22 cellular contexts compared by ENCODE assay signal in the genomic region with DNA sequence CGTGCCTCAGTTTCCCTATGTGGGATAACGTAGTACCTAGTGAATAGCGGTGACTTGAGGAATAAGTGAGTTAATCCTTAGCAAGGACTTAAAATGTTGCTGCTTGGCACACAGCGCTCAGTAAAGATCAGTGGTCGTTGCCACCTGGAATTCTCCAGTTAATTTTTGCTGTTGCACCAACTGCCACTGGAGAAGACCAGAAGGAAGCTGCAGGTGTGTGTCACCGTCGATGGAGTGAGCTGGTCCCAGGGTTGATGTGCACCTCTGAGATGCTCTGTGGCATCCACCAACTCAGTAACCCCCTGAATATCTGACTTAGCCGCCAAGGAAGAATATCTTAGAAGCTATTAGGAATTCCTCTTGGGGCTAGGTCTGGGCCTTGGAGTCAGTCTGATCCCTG. TPM values are rescaled to one million over a fixed set of nuclear protein-coding genes. Genes with fewer than 3 reads are reported as not detected.
DNase-seq lines count a peak whose midpoint lies in the region; ATAC-seq, FAIRE-seq and TF ChIP-seq lines count a peak whose summit lies in the region.
"Had no signal": no experiment of that assay in that cellular context is flagged by ENCODE, and none has a peak within 500 bp of the region (broad histone marks: within the 10 kb centered on the region; RNA-seq: fewer than 3 reads in every experiment).

No MANE protein-coding gene starts in this region.

- H3K9me3 Mint-ChIP-seq in activated CD8-positive, alpha-beta T cell treated with anti-CD3 and anti-CD28 coated beads for 36 hours: peaks cover 3% of the 10 kb centered on the region
- no peaks in the 10 kb centered on the region for H3K9me3 Mint-ChIP-seq in activated CD8-positive, alpha-beta T cell treated with anti-CD3 and anti-CD28 coated beads, Interleukin-2, amount 10 ng/mL, durations not matched to agents 7 days and 5 days (ENCODE audit: insufficient read depth)
- H3K9me3 Mint-ChIP-seq in IgD-negative memory B cell: no peaks in the 10 kb centered on the region
- H3K9me3 Mint-ChIP-seq: H9; stimulated activated naive B cell treated with anti-CD40 and anti-IgM and Interleukin-4, amounts not matched to agents 10 μg/mL and 1 μg/mL and 100 μg/mL, for 72 hours had no signal

- H3K4me3 Mint-ChIP-seq in activated CD8-positive, alpha-beta T cell treated with anti-CD3 and anti-CD28 coated beads for 36 hours: no peak overlapping the region
- H3K4me3 Mint-ChIP-seq in activated CD8-positive, alpha-beta T cell treated with anti-CD3 and anti-CD28 coated beads, Interleukin-2, amount 10 ng/mL, durations not matched to agents 7 days and 5 days: no peak overlapping the region
- peak overlapping the region in 1 of 4 donors; percentile 75 for H3K4me3 Mint-ChIP-seq in IgD-negative memory B cell
- H3K4me3 Mint-ChIP-seq: H9 had no signal

- intact Hi-C loops in activated CD8-positive, alpha-beta T cell treated with anti-CD3 and anti-CD28 coated beads for 36 hours (cut with micrococcal nuclease): loop anchor here (5.0 kb wide), 1 partner anchor 66 kb away; a partner anchor contains a TSS
- intact Hi-C loops in ascending aorta (cut with DNase I): loop anchor here (2.0 kb wide), 2 partner anchors 23 to 43 kb away; no protein-coding TSS in a partner anchor
- intact Hi-C loops in sigmoid colon (cut with DNase I): loop anchor here (5.0 kb wide), 1 partner anchor 69 kb away; no protein-coding TSS in a partner anchor

- H3K27me3 Mint-ChIP-seq in activated CD8-positive, alpha-beta T cell treated with anti-CD3 and anti-CD28 coated beads for 36 hours: no peaks in the 10 kb centered on the region
- no peaks in the 10 kb centered on the region for H3K27me3 Mint-ChIP-seq in activated CD8-positive, alpha-beta T cell treated with anti-CD3 and anti-CD28 coated beads, Interleukin-2, amount 10 ng/mL, durations not matched to agents 7 days and 5 days (ENCODE audit: low read depth)
- no peaks in the 10 kb centered on the region for H3K27me3 Mint-ChIP-seq in IgD-negative memory B cell
- H3K27me3 Mint-ChIP-seq: naive B cell; stimulated activated naive B cell treated with anti-CD40 and anti-IgM and Interleukin-4, amounts not matched to agents 10 μg/mL and 1 μg/mL and 100 μg/mL, for 72 hours had no signal

- H3K36me3 Mint-ChIP-seq in activated CD8-positive, alpha-beta T cell treated with anti-CD3 and anti-CD28 coated beads for 36 hours (ENCODE audit: low read depth): peaks cover 53% of the 10 kb centered on the region
- peaks cover 39% of the 10 kb centered on the region for H3K36me3 Mint-ChIP-seq in activated CD8-positive, alpha-beta T cell treated with anti-CD3 and anti-CD28 coated beads, Interleukin-2, amount 10 ng/mL, durations not matched to agents 7 days and 5 days (ENCODE audit: low read depth)
- peaks cover 2% of the 10 kb centered on the region for H3K36me3 Mint-ChIP-seq in IgD-negative memory B cell

- TF ChIP-seq CTCF in activated CD8-positive, alpha-beta T cell treated with anti-CD3 and anti-CD28 coated beads for 36 hours (IDR thresholded peaks at IDR 0.05): no peak
- no peak for TF ChIP-seq CTCF in ascending aorta (IDR thresholded peaks at IDR 0.05)
- TF ChIP-seq CTCF in sigmoid colon (IDR thresholded peaks at IDR 0.05): no peak

- no peak overlapping the region for H3K4me3 ChIP-seq in ascending aorta
- no peak overlapping the region for H3K4me3 ChIP-seq in sigmoid colon
- no peak overlapping the region for H3K4me3 ChIP-seq in small intestine (ENCODE audit: low read depth in 1 of 2, low read length in 2 of 2)
- H3K4me3 ChIP-seq: heart left ventricle, lower lobe of right lung, psoas muscle had no signal

- no peak for FAIRE-seq in small intestine (lab: Jason Lieb, UNC)

- POLR2A ChIA-PET in activated CD8-positive, alpha-beta T cell treated with anti-CD3 and anti-CD28 coated beads for 36 hours (lab: Charles Lee): no interaction called here
- POLR2A ChIA-PET in activated CD8-positive, alpha-beta T cell treated with anti-CD3 and anti-CD28 coated beads, Interleukin-2, amount 10 ng/mL, durations not matched to agents 7 days and 5 days (lab: Charles Lee): interaction anchor here (1.8 kb wide), 1 partner anchor 65 kb away, joined by 6 read pairs; a partner anchor contains a TSS

- DNase-seq in activated CD8-positive, alpha-beta T cell treated with anti-CD3 and anti-CD28 coated beads for 36 hours: no peak
- DNase-seq in activated CD8-positive, alpha-beta T cell treated with anti-CD3 and anti-CD28 coated beads, Interleukin-2, amount 10 ng/mL, durations not matched to agents 7 days and 5 days: no peak
- DNase-seq in ascending aorta (ENCODE audit: low spot score in 2 of 2): no peak
- peak; percentile 18 for DNase-seq in sigmoid colon
- DNase-seq in small intestine: no peak
- no peak for DNase-seq in foreskin melanocyte
- DNase-seq: ACHN; activated naive CD4-positive, alpha-beta T cell treated with Interleukin-2 at 50 U/mL for 16 hours; H9; heart left ventricle; KG1; lower lobe of right lung; naive B cell; NCI-H1417; NCI-H82; PC-3; psoas muscle; SK-N-SH; stimulated activated CD4-positive, alpha-beta T cell treated with anti-CD3 and anti-CD28 coated beads, Interleukin-12 subunit alpha, Interleukin-12 subunit beta, amount 100 ng/mL, for 4 hours; stimulated activated naive B cell treated with anti-CD40 and anti-IgM and Interleukin-4, amounts not matched to agents 10 μg/mL and 1 μg/mL and 100 μg/mL, for 72 hours had no signal

- peaks cover 62% of the 10 kb centered on the region for H3K4me1 Mint-ChIP-seq in activated CD8-positive, alpha-beta T cell treated with anti-CD3 and anti-CD28 coated beads for 36 hours (ENCODE audit: low read depth)
- peaks cover 69% of the 10 kb centered on the region for H3K4me1 Mint-ChIP-seq in activated CD8-positive, alpha-beta T cell treated with anti-CD3 and anti-CD28 coated beads, Interleukin-2, amount 10 ng/mL, durations not matched to agents 7 days and 5 days (ENCODE audit: low read depth)
- peaks cover 35 to 42% (median 37%) of the 10 kb centered on the region in 3 donors for H3K4me1 Mint-ChIP-seq in IgD-negative memory B cell

- ATAC-seq in activated CD8-positive, alpha-beta T cell treated with anti-CD3 and anti-CD28 coated beads for 36 hours: no peak
- ATAC-seq in activated CD8-positive, alpha-beta T cell treated with anti-CD3 and anti-CD28 coated beads, Interleukin-2, amount 10 ng/mL, durations not matched to agents 7 days and 5 days: no peak
- no peak for ATAC-seq in HG02981 (IDR thresholded peaks at IDR 0.05; ENCODE audit: unreplicated experiment)
- ATAC-seq: heart left ventricle; lower lobe of right lung; PC-3; psoas muscle; stimulated activated naive B cell treated with anti-CD40 and anti-IgM and Interleukin-4, amounts not matched to agents 10 μg/mL and 1 μg/mL and 100 μg/mL, for 72 hours had no signal

- H3K27me3 ChIP-seq in ascending aorta (no peaks in the 10 kb centered on the region), sigmoid colon (no peaks in the 10 kb centered on the region), small intestine (ENCODE audit: control insufficient read depth in 2 of 2, insufficient read depth in 2 of 2, low read length in 2 of 2) (no peaks in the 10 kb centered on the region)
- H3K27me3 ChIP-seq: heart left ventricle had no signal

- 80 to 90% methylated on average over 8 of the region's 8 CpGs for WGBS in sigmoid colon, 2 donors
- 82 to 92% (median 92%) methylated on average over 8 of the region's 8 CpGs for WGBS in small intestine, 3 donors

- no peak for TF ChIP-seq POLR2A in sigmoid colon (IDR thresholded peaks at IDR 0.05)

- H3K9me3 ChIP-seq in ascending aorta (no peaks in the 10 kb centered on the region), sigmoid colon (no peaks in the 10 kb centered on the region), small intestine (ENCODE audit: control insufficient read depth, low read depth) (no peaks in the 10 kb centered on the region)
- H3K9me3 ChIP-seq: heart left ventricle, lower lobe of right lung, psoas muscle, SK-N-SH had no signal

- H3K27ac ChIP-seq in ascending aorta: peak overlapping the region; percentile 86 to 93
- peak overlapping the region; percentile 89 to 94 (median 93) for H3K27ac ChIP-seq in sigmoid colon
- no peak overlapping the region for H3K27ac ChIP-seq in small intestine (ENCODE audit: low read depth in 1 of 2, low read length in 1 of 2)
- H3K27ac ChIP-seq: psoas muscle had no signal

- H3K36me3 ChIP-seq in ascending aorta (no peaks in the 10 kb centered on the region), sigmoid colon (no peaks in the 10 kb centered on the region), small intestine (ENCODE audit: control insufficient read depth in 2 of 2, insufficient read depth in 2 of 2, low read length in 2 of 2) (no peaks in the 10 kb centered on the region)
- H3K36me3 ChIP-seq: heart left ventricle, lower lobe of right lung had no signal

- CTCF ChIA-PET in activated CD8-positive, alpha-beta T cell treated with anti-CD3 and anti-CD28 coated beads for 36 hours (lab: Charles Lee): no interaction called here
- CTCF ChIA-PET in activated CD8-positive, alpha-beta T cell treated with anti-CD3 and anti-CD28 coated beads, Interleukin-2, amount 10 ng/mL, durations not matched to agents 7 days and 5 days (lab: Charles Lee): no interaction called here

- H3K4me1 ChIP-seq in ascending aorta: peaks cover 19 to 34% of the 10 kb centered on the region in 2 donors
- H3K4me1 ChIP-seq in sigmoid colon: peaks cover 0 to 70% (median 60%) of the 10 kb centered on the region in 4 donors
- peaks cover 0 to 17% of the 10 kb centered on the region in 2 donors for H3K4me1 ChIP-seq in small intestine (ENCODE audit: control insufficient read depth in 2 of 2, insufficient read depth in 1 of 2, low read depth in 1 of 2, low read length in 1 of 2)

- H3K27ac Mint-ChIP-seq in activated CD8-positive, alpha-beta T cell treated with anti-CD3 and anti-CD28 coated beads for 36 hours: peak overlapping the region; percentile 41
- no peak overlapping the region for H3K27ac Mint-ChIP-seq in activated CD8-positive, alpha-beta T cell treated with anti-CD3 and anti-CD28 coated beads, Interleukin-2, amount 10 ng/mL, durations not matched to agents 7 days and 5 days
- H3K27ac Mint-ChIP-seq in IgD-negative memory B cell: peak overlapping the region in 2 of 3 donors; percentile 56 to 95
- H3K27ac Mint-ChIP-seq: H9 had no signal

- no peak for TF ChIP-seq EP300 in sigmoid colon (IDR thresholded peaks at IDR 0.05)

RNA-seq across cellular contexts. Expression of a gene that starts 4.1 kb away (rescaled TPM):
- 10 to 100 TPM; 64.5 to 67.6 TPM for total RNA-seq in activated CD8-positive, alpha-beta T cell treated with anti-CD3 and anti-CD28 coated beads for 36 hours
- total RNA-seq in activated CD8-positive, alpha-beta T cell treated with anti-CD3 and anti-CD28 coated beads, Interleukin-2, amount 10 ng/mL, durations not matched to agents 7 days and 5 days: 10 to 100 TPM; 46.0 to 46.9 TPM
- polyA plus RNA-seq in IgD-negative memory B cell (5.8 TPM), sigmoid colon (10 to 100 TPM in 1 of 3 donors, 1 to 10 TPM in 2; 1.8 to 17.6 (median 1.8) TPM), small intestine (10 to 100 TPM in 1 of 3 donors, under 1 TPM in 2; 0.54 to 12.4 (median 0.89) TPM)
- total RNA-seq in ascending aorta (144 TPM), sigmoid colon (10 to 100 TPM; 22.5 to 51.8 (median 32.5) TPM)

Comparison
In these comparisons a context has a peak if more than half of its experiments do, and no peak if none do; other contexts are left out.
1. H3K27ac ChIP-seq: peak in ascending aorta (2 of 2) and sigmoid colon (4 of 4); none in small intestine (0 of 2).